ENCODE assay signal across 21 cellular contexts in the genomic region with DNA sequence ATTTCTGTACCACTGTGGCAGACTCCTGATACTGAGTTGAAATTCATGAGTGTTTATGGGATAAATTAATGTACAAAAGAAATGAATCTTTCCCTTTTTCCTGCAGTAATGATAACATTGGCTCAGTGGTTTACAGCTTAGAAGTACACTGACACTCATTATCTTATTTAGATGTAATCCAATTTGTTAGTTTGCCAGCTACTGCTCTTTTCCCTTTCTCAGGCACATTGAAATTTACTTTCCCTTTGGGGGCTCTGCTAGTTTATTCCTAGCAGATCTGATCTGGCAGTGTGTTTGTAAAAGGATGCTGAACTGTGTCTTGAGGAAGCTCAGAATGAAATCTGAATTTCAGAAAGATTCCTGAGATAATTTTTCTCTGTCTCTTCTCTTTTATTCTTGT. TPM values are rescaled to one million over a fixed set of nuclear protein-coding genes. Genes with fewer than 3 reads are reported as not detected.
"Had no signal": no experiment of that assay in that cellular context is flagged by ENCODE, and none has a peak within 500 bp of the region (broad histone marks: within the 10 kb centered on the region; RNA-seq: fewer than 3 reads in every experiment).

No MANE protein-coding gene starts in this region.

- H3K27ac ChIP-seq: esophagus muscularis mucosa, left ventricle myocardium inferior, thyroid gland had no signal

- H3K4me3 ChIP-seq: esophagus muscularis mucosa, left ventricle myocardium inferior, thyroid gland had no signal

- H3K9me3 Mint-ChIP-seq: activated CD4-positive, alpha-beta memory T cell treated with anti-CD3 and anti-CD28 coated beads for 36 hours; activated naive CD8-positive, alpha-beta T cell treated with anti-CD3 and anti-CD28 coated beads, Interleukin-2, amount 50 U/mL, for 24 hours; activated T-helper 2 cell treated with anti-CD3 and anti-CD28 coated beads, Interferon-gamma antibody, Interleukin-2, Interleukin-4, amounts not matched to agents 10 μg/mL and 5 μg/mL and 100 μg/mL, durations not matched to agents 14 hours and 24 hours and 36 hours; dendritic cell treated with granulocyte-macrophage colony-stimulating factor and Interleukin-4, amounts not matched to agents 40 ng/mL and 50 ng/mL, for 4 days; immature natural killer cell; naive thymus-derived CD4-positive, alpha-beta T cell; T-cell; WTC11 had no signal

- H3K4me3 Mint-ChIP-seq: activated CD4-positive, alpha-beta memory T cell treated with anti-CD3 and anti-CD28 coated beads for 36 hours; activated CD4-positive, alpha-beta T cell treated with anti-CD3 and anti-CD28 coated beads for 36 hours; activated naive CD8-positive, alpha-beta T cell treated with anti-CD3 and anti-CD28 coated beads, Interleukin-2, amount 50 U/mL, for 24 hours; dendritic cell treated with granulocyte-macrophage colony-stimulating factor and Interleukin-4, amounts not matched to agents 40 ng/mL and 50 ng/mL, for 4 days; immature natural killer cell; naive thymus-derived CD4-positive, alpha-beta T cell; T-cell; WTC11 had no signal

- H3K9me3 ChIP-seq: esophagus muscularis mucosa, left ventricle myocardium inferior, thyroid gland had no signal

- H3K27ac Mint-ChIP-seq: activated CD4-positive, alpha-beta memory T cell treated with anti-CD3 and anti-CD28 coated beads for 36 hours; activated CD4-positive, alpha-beta T cell treated with anti-CD3 and anti-CD28 coated beads for 36 hours; activated T-helper 2 cell treated with anti-CD3 and anti-CD28 coated beads, Interferon-gamma antibody, Interleukin-2, Interleukin-4, amounts not matched to agents 10 μg/mL and 5 μg/mL and 100 μg/mL, durations not matched to agents 14 hours and 24 hours and 36 hours; dendritic cell treated with granulocyte-macrophage colony-stimulating factor and Interleukin-4, amounts not matched to agents 40 ng/mL and 50 ng/mL, for 4 days; progenitor cell of endocrine pancreas; T-cell had no signal

- DNase-seq: activated CD4-positive, alpha-beta memory T cell treated with anti-CD3 and anti-CD28 coated beads for 36 hours; activated CD4-positive, alpha-beta T cell treated with anti-CD3 and anti-CD28 coated beads for 36 hours; activated naive CD4-positive, alpha-beta T cell treated with Interleukin-2 at 50 U/mL for 16 hours; activated naive CD8-positive, alpha-beta T cell treated with anti-CD3 and anti-CD28 coated beads, Interleukin-2, amount 50 U/mL, for 24 hours; activated T-cell treated with anti-CD3 and anti-CD28 coated beads, Interleukin-2, amount 50 U/mL, for 1 hour; effector CD8-positive, alpha-beta T cell; immature natural killer cell; kidney glomerular epithelial cell; left ventricle myocardium inferior; naive thymus-derived CD4-positive, alpha-beta T cell; stimulated activated CD4-positive, alpha-beta T cell treated with anti-CD3 and anti-CD28 coated beads, Interleukin-12 subunit alpha, Interleukin-12 subunit beta, amount 100 ng/mL, for 4 hours; stimulated activated CD4-positive, alpha-beta T cell treated with anti-CD3 and anti-CD28 coated beads, Interleukin-1b, Interleukin-23, amount 100 ng/mL, for 48 hours; stimulated activated CD8-positive, alpha-beta memory T cell treated with anti-CD3 and anti-CD28 coated beads, Interleukin-4, amount 100 ng/mL, for 48 hours; stimulated activated naive CD4-positive, alpha-beta T cell treated with Interleukin-2 at 50 U/mL for 16 hours; T-cell; thyroid gland had no signal

- ATAC-seq: activated CD4-positive, alpha-beta T cell treated with anti-CD3 and anti-CD28 coated beads for 36 hours; activated naive CD8-positive, alpha-beta T cell treated with anti-CD3 and anti-CD28 coated beads, Interleukin-2, amount 50 U/mL, for 24 hours; naive thymus-derived CD4-positive, alpha-beta T cell; T-cell; WTC11 had no signal

- H3K27me3 ChIP-seq: esophagus muscularis mucosa, thyroid gland had no signal

- H3K27me3 Mint-ChIP-seq: activated CD4-positive, alpha-beta memory T cell treated with anti-CD3 and anti-CD28 coated beads for 36 hours; activated CD4-positive, alpha-beta T cell treated with anti-CD3 and anti-CD28 coated beads for 36 hours; activated naive CD8-positive, alpha-beta T cell treated with anti-CD3 and anti-CD28 coated beads, Interleukin-2, amount 50 U/mL, for 24 hours; dendritic cell treated with granulocyte-macrophage colony-stimulating factor and Interleukin-4, amounts not matched to agents 40 ng/mL and 50 ng/mL, for 4 days; naive thymus-derived CD4-positive, alpha-beta T cell; progenitor cell of endocrine pancreas; T-cell had no signal

- H3K36me3 ChIP-seq: thyroid gland had no signal

RNA-seq across cellular contexts. Expression of gene GDF5, which starts 20.4 kb away (rescaled TPM):
- total RNA-seq: activated CD4-positive, alpha-beta memory T cell treated with anti-CD3 and anti-CD28 coated beads for 36 hours; activated CD4-positive, alpha-beta T cell treated with anti-CD3 and anti-CD28 coated beads for 36 hours; activated T-helper 2 cell treated with anti-CD3 and anti-CD28 coated beads, Interferon-gamma antibody, Interleukin-2, Interleukin-4, amounts not matched to agents 10 μg/mL and 5 μg/mL and 100 μg/mL, durations not matched to agents 14 hours and 24 hours and 36 hours; progenitor cell of endocrine pancreas; WTC11 had no signal
- polyA plus RNA-seq: immature natural killer cell; naive thymus-derived CD4-positive, alpha-beta T cell had no signal
